ENCODE assay signal across 1 cellular context in genomic region chr1:218027152-218027551, GRCh38.
TF ChIP-seq lines count a peak whose summit lies in the region.

No MANE protein-coding gene starts in this region.

TF ChIP-seq in GM23338, 12 proteins besides CTCF, POLR2A, EP300 and RAD21 (continued from another document):
- TF ChIP-seq, protein P1, sequence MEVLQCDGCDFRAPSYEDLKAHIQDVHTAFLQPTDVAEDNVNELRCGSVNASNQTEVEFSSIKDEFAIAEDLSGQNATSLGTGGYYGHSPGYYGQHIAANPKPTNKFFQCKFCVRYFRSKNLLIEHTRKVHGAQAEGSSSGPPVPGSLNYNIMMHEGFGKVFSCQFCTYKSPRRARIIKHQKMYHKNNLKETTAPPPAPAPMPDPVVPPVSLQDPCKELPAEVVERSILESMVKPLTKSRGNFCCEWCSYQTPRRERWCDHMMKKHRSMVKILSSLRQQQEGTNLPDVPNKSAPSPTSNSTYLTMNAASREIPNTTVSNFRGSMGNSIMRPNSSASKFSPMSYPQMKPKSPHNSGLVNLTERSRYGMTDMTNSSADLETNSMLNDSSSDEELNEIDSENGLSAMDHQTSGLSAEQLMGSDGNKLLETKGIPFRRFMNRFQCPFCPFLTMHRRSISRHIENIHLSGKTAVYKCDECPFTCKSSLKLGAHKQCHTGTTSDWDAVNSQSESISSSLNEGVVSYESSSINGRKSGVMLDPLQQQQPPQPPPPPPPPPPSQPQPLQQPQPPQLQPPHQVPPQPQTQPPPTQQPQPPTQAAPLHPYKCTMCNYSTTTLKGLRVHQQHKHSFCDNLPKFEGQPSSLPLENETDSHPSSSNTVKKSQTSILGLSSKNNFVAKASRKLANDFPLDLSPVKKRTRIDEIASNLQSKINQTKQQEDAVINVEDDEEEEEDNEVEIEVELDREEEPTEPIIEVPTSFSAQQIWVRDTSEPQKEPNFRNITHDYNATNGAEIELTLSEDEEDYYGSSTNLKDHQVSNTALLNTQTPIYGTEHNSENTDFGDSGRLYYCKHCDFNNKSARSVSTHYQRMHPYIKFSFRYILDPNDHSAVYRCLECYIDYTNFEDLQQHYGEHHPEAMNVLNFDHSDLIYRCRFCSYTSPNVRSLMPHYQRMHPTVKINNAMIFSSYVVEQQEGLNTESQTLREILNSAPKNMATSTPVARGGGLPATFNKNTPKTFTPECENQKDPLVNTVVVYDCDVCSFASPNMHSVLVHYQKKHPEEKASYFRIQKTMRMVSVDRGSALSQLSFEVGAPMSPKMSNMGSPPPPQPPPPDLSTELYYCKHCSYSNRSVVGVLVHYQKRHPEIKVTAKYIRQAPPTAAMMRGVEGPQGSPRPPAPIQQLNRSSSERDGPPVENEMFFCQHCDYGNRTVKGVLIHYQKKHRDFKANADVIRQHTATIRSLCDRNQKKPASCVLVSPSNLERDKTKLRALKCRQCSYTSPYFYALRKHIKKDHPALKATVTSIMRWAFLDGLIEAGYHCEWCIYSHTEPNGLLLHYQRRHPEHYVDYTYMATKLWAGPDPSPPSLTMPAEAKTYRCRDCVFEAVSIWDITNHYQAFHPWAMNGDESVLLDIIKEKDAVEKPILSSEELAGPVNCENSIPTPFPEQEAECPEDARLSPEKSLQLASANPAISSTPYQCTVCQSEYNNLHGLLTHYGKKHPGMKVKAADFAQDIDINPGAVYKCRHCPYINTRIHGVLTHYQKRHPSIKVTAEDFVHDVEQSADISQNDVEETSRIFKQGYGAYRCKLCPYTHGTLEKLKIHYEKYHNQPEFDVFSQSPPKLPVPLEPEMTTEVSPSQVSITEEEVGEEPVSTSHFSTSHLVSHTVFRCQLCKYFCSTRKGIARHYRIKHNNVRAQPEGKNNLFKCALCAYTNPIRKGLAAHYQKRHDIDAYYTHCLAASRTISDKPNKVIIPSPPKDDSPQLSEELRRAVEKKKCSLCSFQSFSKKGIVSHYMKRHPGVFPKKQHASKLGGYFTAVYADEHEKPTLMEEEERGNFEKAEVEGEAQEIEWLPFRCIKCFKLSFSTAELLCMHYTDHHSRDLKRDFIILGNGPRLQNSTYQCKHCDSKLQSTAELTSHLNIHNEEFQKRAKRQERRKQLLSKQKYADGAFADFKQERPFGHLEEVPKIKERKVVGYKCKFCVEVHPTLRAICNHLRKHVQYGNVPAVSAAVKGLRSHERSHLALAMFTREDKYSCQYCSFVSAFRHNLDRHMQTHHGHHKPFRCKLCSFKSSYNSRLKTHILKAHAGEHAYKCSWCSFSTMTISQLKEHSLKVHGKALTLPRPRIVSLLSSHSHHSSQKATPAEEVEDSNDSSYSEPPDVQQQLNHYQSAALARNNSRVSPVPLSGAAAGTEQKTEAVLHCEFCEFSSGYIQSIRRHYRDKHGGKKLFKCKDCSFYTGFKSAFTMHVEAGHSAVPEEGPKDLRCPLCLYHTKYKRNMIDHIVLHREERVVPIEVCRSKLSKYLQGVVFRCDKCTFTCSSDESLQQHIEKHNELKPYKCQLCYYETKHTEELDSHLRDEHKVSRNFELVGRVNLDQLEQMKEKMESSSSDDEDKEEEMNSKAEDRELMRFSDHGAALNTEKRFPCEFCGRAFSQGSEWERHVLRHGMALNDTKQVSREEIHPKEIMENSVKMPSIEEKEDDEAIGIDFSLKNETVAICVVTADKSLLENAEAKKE (CRISPR knock-in tag; IDR thresholded peaks at IDR 0.05), result no peak
- no peak for TF ChIP-seq EZH2phosphoT487 (IDR thresholded peaks at IDR 0.05; ENCODE audit: unreplicated experiment)
- TF ChIP-seq ZNF114 (CRISPR knock-in tag; IDR thresholded peaks at IDR 0.05), result no peak
